ENCODE assay signal across 3 cellular contexts in genomic region chr4:153912296-153912695, GRCh38.
"Had no signal": no experiment of that assay in that cellular context is flagged by ENCODE, and none has a peak within 500 bp of the region (broad histone marks: within the 10 kb centered on the region; RNA-seq: fewer than 3 reads in every experiment).

No MANE protein-coding gene starts in this region.

- H3K4me3 ChIP-seq: GM12878 had no signal

- ATAC-seq: GM12878 had no signal

- DNase-seq: GDM1, GF-D8 had no signal
